In the genomic region with DNA sequence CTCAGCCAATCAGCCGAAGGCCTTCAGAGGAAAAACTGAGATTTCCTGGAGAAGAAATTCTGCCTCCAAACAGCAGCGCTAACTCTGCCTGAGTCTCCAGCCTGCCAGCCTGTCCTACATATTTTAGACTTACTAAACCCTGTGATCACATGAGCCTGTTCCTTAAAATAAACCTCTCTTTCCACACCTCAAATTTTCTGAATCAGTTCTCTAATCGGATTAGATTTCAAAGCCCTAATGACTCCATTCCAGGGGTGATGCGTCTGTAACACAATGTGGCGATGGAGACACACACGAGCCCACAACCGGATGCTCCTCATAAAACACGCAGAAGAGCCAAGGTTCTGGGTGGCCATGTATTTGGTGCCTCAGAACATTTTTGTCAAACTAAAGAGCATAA, we compare ENCODE assay signal across 28 cellular contexts.
"Had no signal": no experiment of that assay in that cellular context is flagged by ENCODE, and none has a peak within 500 bp of the region (broad histone marks: within the 10 kb centered on the region; RNA-seq: fewer than 3 reads in every experiment).

No MANE protein-coding gene starts in this region.

- H3K4me1 Mint-ChIP-seq: activated CD4-positive, alpha-beta T cell treated with anti-CD3 and anti-CD28 coated beads, Interleukin-2, amount 10 ng/mL, durations not matched to agents 7 days and 5 days; activated CD8-positive, alpha-beta memory T cell treated with anti-CD3 and anti-CD28 coated beads, Interleukin-2, amount 10 ng/mL, durations not matched to agents 7 days and 5 days; activated naive CD8-positive, alpha-beta T cell treated with anti-CD3 and anti-CD28 coated beads, Interleukin-2, amount 50 U/mL, for 24 hours; stimulated activated effector memory CD8-positive, alpha-beta T cell treated with anti-CD3 and anti-CD28 coated beads, Interleukin-12 subunit alpha, Interleukin-12 subunit beta, amount 100 ng/mL, for 72 hours; stimulated activated naive CD8-positive, alpha-beta T cell treated with anti-CD3 and anti-CD28 coated beads, Interleukin-15, amount 100 ng/mL, for 72 hours had no signal

- H3K9me3 Mint-ChIP-seq: activated CD4-positive, alpha-beta T cell treated with anti-CD3 and anti-CD28 coated beads, Interleukin-2, amount 10 ng/mL, durations not matched to agents 7 days and 5 days; activated CD8-positive, alpha-beta T cell treated with anti-CD3 and anti-CD28 coated beads for 36 hours; activated naive CD8-positive, alpha-beta T cell treated with anti-CD3 and anti-CD28 coated beads, Interleukin-2, amount 50 U/mL, for 24 hours; brain; effector memory CD8-positive, alpha-beta T cell; natural killer cell treated with Interleukin-12 subunit alpha and Interleukin-12 subunit beta and Interleukin-15 and Interleukin-18, amount 100 ng/mL, for 72 hours; stimulated activated effector memory CD8-positive, alpha-beta T cell treated with anti-CD3 and anti-CD28 coated beads, Interleukin-12 subunit alpha, Interleukin-12 subunit beta, amount 100 ng/mL, for 72 hours; stimulated activated naive CD8-positive, alpha-beta T cell treated with anti-CD3 and anti-CD28 coated beads, Interleukin-15, amount 100 ng/mL, for 72 hours had no signal

- H3K27ac Mint-ChIP-seq: activated CD4-positive, alpha-beta T cell treated with anti-CD3 and anti-CD28 coated beads, Interleukin-2, amount 10 ng/mL, durations not matched to agents 7 days and 5 days; activated CD8-positive, alpha-beta memory T cell treated with anti-CD3 and anti-CD28 coated beads, Interleukin-2, amount 10 ng/mL, durations not matched to agents 7 days and 5 days; activated CD8-positive, alpha-beta T cell treated with anti-CD3 and anti-CD28 coated beads for 36 hours; activated naive CD8-positive, alpha-beta T cell treated with anti-CD3 and anti-CD28 coated beads, Interleukin-2, amount 50 U/mL, for 24 hours; effector memory CD8-positive, alpha-beta T cell; natural killer cell treated with Interleukin-12 subunit alpha and Interleukin-12 subunit beta and Interleukin-15 and Interleukin-18, amount 100 ng/mL, for 72 hours; stimulated activated effector memory CD8-positive, alpha-beta T cell treated with anti-CD3 and anti-CD28 coated beads, Interleukin-12 subunit alpha, Interleukin-12 subunit beta, amount 100 ng/mL, for 72 hours; stimulated activated naive CD8-positive, alpha-beta T cell treated with anti-CD3 and anti-CD28 coated beads, Interleukin-15, amount 100 ng/mL, for 72 hours had no signal

- DNase-seq: activated CD4-positive, alpha-beta T cell treated with anti-CD3 and anti-CD28 coated beads, Interleukin-2, amount 10 ng/mL, durations not matched to agents 7 days and 5 days; activated CD4-positive, CD25-positive, alpha-beta regulatory T cell treated with anti-CD3 and anti-CD28 coated beads, Interleukin-2, amount 50 U/mL, for 72 hours; activated CD8-positive, alpha-beta memory T cell treated with anti-CD3 and anti-CD28 coated beads, Interleukin-2, amount 10 ng/mL, durations not matched to agents 7 days and 5 days; activated CD8-positive, alpha-beta T cell treated with anti-CD3 and anti-CD28 coated beads for 36 hours; activated gamma-delta T cell; activated naive CD4-positive, alpha-beta T cell treated with anti-CD3 and anti-CD28 coated beads, Interleukin-2, amount 50 U/mL, for 16 hours; activated naive CD8-positive, alpha-beta T cell treated with anti-CD3 and anti-CD28 coated beads, Interleukin-2, amount 50 U/mL, for 24 hours; activated T-cell treated with anti-CD3 and anti-CD28 coated beads for 4 hours; effector memory CD8-positive, alpha-beta T cell; hypothalamus; left colon; right cardiac atrium; stimulated activated CD4-positive, alpha-beta T cell treated with anti-CD3 and anti-CD28 coated beads, Interleukin-1b, Interleukin-23, amount 100 ng/mL, for 48 hours; stimulated activated naive CD8-positive, alpha-beta T cell treated with anti-CD3 and anti-CD28 coated beads, Interleukin-15, amount 100 ng/mL, for 72 hours; SW 1271; T-helper 2 cell had no signal

- H3K36me3 Mint-ChIP-seq: activated CD8-positive, alpha-beta memory T cell treated with anti-CD3 and anti-CD28 coated beads, Interleukin-2, amount 10 ng/mL, durations not matched to agents 7 days and 5 days; brain; natural killer cell treated with Interleukin-12 subunit alpha and Interleukin-12 subunit beta and Interleukin-15 and Interleukin-18, amount 100 ng/mL, for 72 hours; stimulated activated effector memory CD8-positive, alpha-beta T cell treated with anti-CD3 and anti-CD28 coated beads, Interleukin-12 subunit alpha, Interleukin-12 subunit beta, amount 100 ng/mL, for 72 hours had no signal

- H3K36me3 ChIP-seq: esophagus muscularis mucosa, gastroesophageal sphincter, neutrophil, ovary, prostate gland, suprapubic skin, tibial nerve had no signal

- H3K9me3 ChIP-seq: esophagus muscularis mucosa, gastroesophageal sphincter, neutrophil, ovary, prostate gland, suprapubic skin, tibial nerve had no signal

- H3K27me3 Mint-ChIP-seq: activated CD4-positive, alpha-beta T cell treated with anti-CD3 and anti-CD28 coated beads, Interleukin-2, amount 10 ng/mL, durations not matched to agents 7 days and 5 days; activated CD8-positive, alpha-beta memory T cell treated with anti-CD3 and anti-CD28 coated beads, Interleukin-2, amount 10 ng/mL, durations not matched to agents 7 days and 5 days; activated CD8-positive, alpha-beta T cell treated with anti-CD3 and anti-CD28 coated beads for 36 hours had no signal

- H3K4me1 ChIP-seq: esophagus muscularis mucosa, gastroesophageal sphincter, prostate gland, suprapubic skin, tibial nerve had no signal

- H3K4me3 Mint-ChIP-seq: activated CD4-positive, alpha-beta T cell treated with anti-CD3 and anti-CD28 coated beads, Interleukin-2, amount 10 ng/mL, durations not matched to agents 7 days and 5 days; activated CD8-positive, alpha-beta memory T cell treated with anti-CD3 and anti-CD28 coated beads, Interleukin-2, amount 10 ng/mL, durations not matched to agents 7 days and 5 days; activated CD8-positive, alpha-beta T cell treated with anti-CD3 and anti-CD28 coated beads for 36 hours; activated naive CD8-positive, alpha-beta T cell treated with anti-CD3 and anti-CD28 coated beads, Interleukin-2, amount 50 U/mL, for 24 hours; brain; effector memory CD8-positive, alpha-beta T cell; natural killer cell treated with Interleukin-12 subunit alpha and Interleukin-12 subunit beta and Interleukin-15 and Interleukin-18, amount 100 ng/mL, for 72 hours; stimulated activated effector memory CD8-positive, alpha-beta T cell treated with anti-CD3 and anti-CD28 coated beads, Interleukin-12 subunit alpha, Interleukin-12 subunit beta, amount 100 ng/mL, for 72 hours; stimulated activated naive CD8-positive, alpha-beta T cell treated with anti-CD3 and anti-CD28 coated beads, Interleukin-15, amount 100 ng/mL, for 72 hours had no signal

- H3K4me3 ChIP-seq: esophagus muscularis mucosa, gastroesophageal sphincter, lung, ovary, prostate gland, skin epidermis, suprapubic skin, tibial nerve had no signal

- H3K27ac ChIP-seq: esophagus muscularis mucosa, gastroesophageal sphincter, neutrophil, ovary, prostate gland, skin epidermis, suprapubic skin, tibial nerve had no signal

- H3K27me3 ChIP-seq: neutrophil, ovary, tibial nerve had no signal

- ATAC-seq: activated CD8-positive, alpha-beta memory T cell treated with anti-CD3 and anti-CD28 coated beads, Interleukin-2, amount 10 ng/mL, durations not matched to agents 7 days and 5 days; activated CD8-positive, alpha-beta T cell treated with anti-CD3 and anti-CD28 coated beads for 36 hours; activated naive CD8-positive, alpha-beta T cell treated with anti-CD3 and anti-CD28 coated beads, Interleukin-2, amount 50 U/mL, for 24 hours; effector memory CD8-positive, alpha-beta T cell; gastroesophageal sphincter; left colon; natural killer cell treated with Interleukin-12 subunit alpha and Interleukin-12 subunit beta and Interleukin-15 and Interleukin-18, amount 100 ng/mL, for 72 hours; right cardiac atrium; stimulated activated effector memory CD8-positive, alpha-beta T cell treated with anti-CD3 and anti-CD28 coated beads, Interleukin-12 subunit alpha, Interleukin-12 subunit beta, amount 100 ng/mL, for 72 hours; stimulated activated naive CD8-positive, alpha-beta T cell treated with anti-CD3 and anti-CD28 coated beads, Interleukin-15, amount 100 ng/mL, for 72 hours had no signal
